In the genomic region with DNA sequence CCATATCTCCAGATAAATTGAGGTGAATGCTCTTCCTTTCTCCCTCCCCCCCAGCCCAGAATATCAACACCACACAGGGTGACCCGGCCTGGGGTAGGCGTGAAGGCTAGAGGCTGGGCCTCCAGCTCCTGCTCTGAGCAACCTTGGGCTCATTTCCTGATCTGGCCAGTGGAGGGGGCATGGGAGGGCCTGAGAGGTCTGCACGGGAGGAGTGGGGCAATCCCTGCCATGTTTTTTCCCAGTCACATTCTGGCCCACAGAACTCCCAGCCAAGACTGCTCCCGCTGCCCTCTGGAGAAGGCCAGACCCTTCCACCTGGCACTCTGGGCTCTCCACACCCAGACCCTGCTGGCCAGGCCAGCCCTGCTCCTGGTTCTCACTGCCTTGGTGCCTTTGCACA, we compare ENCODE assay signal across 9 cellular contexts. TPM values are rescaled to one million over a fixed set of nuclear protein-coding genes. Genes with fewer than 3 reads are reported as not detected.
DNase-seq lines count a peak whose midpoint lies in the region; ATAC-seq and TF ChIP-seq lines count a peak whose summit lies in the region.
"Had no signal": no experiment of that assay in that cellular context is flagged by ENCODE, and none has a peak within 500 bp of the region (broad histone marks: within the 10 kb centered on the region; RNA-seq: fewer than 3 reads in every experiment).

No MANE protein-coding gene starts in this region.

- H3K9me3 Mint-ChIP-seq in glutamatergic neuron (ENCODE audit: unreplicated experiment): peaks cover 4% of the 10 kb centered on the region

- H3K4me2 ChIP-seq in DND-41 (ENCODE audit: insufficient read depth, low read length): no peak overlapping the region

- H3K27ac ChIP-seq in DND-41 (ENCODE audit: low read length): no peak overlapping the region
- no peak overlapping the region for H3K27ac ChIP-seq in coronary artery

- 0 out of 3 replicates have a peak, but pooled peaks have one; percentile 39 for ATAC-seq in DND-41 (ENCODE audit: insufficient read depth, low read depth)

- H3K4me1 ChIP-seq in DND-41 (ENCODE audit: insufficient read depth, low read length): no peaks in the 10 kb centered on the region

- no peaks in the 10 kb centered on the region for H3K9me3 ChIP-seq in DND-41 (ENCODE audit: insufficient read depth, low read length, severe bottlenecking)

- no peak overlapping the region for H2AFZ ChIP-seq in DND-41 (ENCODE audit: low read depth, low read length)

- H3K4me3 ChIP-seq in DND-41 (ENCODE audit: low read depth in 1 of 2, low read length in 2 of 2): no peak overlapping the region
- no peak overlapping the region for H3K4me3 ChIP-seq in coronary artery

- H3K4me1 Mint-ChIP-seq in glutamatergic neuron (ENCODE audit: low read depth, unreplicated experiment): no peaks in the 10 kb centered on the region

- H3K27me3 ChIP-seq in DND-41 (ENCODE audit: insufficient read depth, low read length, poor library complexity): no peaks in the 10 kb centered on the region

- peaks cover 7% of the 10 kb centered on the region for H3K27me3 Mint-ChIP-seq in glutamatergic neuron (ENCODE audit: unreplicated experiment)

- H3K36me3 ChIP-seq in DND-41 (ENCODE audit: insufficient read depth, low read length): no peaks in the 10 kb centered on the region

- no peaks in the 10 kb centered on the region for H3K79me2 ChIP-seq in DND-41 (ENCODE audit: insufficient read depth, low read length)

- H3K27ac Mint-ChIP-seq in glutamatergic neuron (ENCODE audit: unreplicated experiment): no peak overlapping the region

- no peak overlapping the region for H3K9ac ChIP-seq in DND-41 (ENCODE audit: low read depth, low read length)

- H4K20me1 ChIP-seq in DND-41 (ENCODE audit: insufficient read depth, low read length): no peaks in the 10 kb centered on the region

- H3K4me3 Mint-ChIP-seq in glutamatergic neuron (ENCODE audit: unreplicated experiment): no peak overlapping the region

- DNase-seq in DND-41: no peak
- DNase-seq in MV-4-11 (lab: John Stamatoyannopoulos, UW): peak; percentile 25
- peak; percentile 63 for DNase-seq in glutamatergic neuron
- no peak for DNase-seq in stimulated activated CD4-positive, alpha-beta T cell treated with anti-CD3 and anti-CD28 coated beads, Interleukin-12 subunit alpha, Interleukin-12 subunit beta, amount 100 ng/mL, for 4 hours
- no peak for DNase-seq in hippocampal formation (lab: John Stamatoyannopoulos, UW)
- no peak for DNase-seq in coronary artery (ENCODE audit: low spot score)
- DNase-seq: GOT3 had no signal

- TF ChIP-seq CTCF in DND-41 (IDR thresholded peaks at IDR 0.05; ENCODE audit: borderline replicate concordance, extremely low read depth, low read length, poor library complexity, severe bottlenecking) (peak; percentile 24), glutamatergic neuron (IDR thresholded peaks at IDR 0.05; ENCODE audit: partially characterized antibody, unreplicated experiment) (no peak), coronary artery (IDR thresholded peaks at IDR 0.05) (no peak)

- no peaks in the 10 kb centered on the region for H3K36me3 Mint-ChIP-seq in glutamatergic neuron (ENCODE audit: unreplicated experiment)

RNA-seq across cellular contexts. Expression of a gene that starts 3.9 kb away (rescaled TPM):
- total RNA-seq in glutamatergic neuron (ENCODE audit: unreplicated experiment): not detected
- total RNA-seq: glomerular endothelial cell; T-helper 1 cell treated with Interleukin-12 subunit alpha and Interleukin-12 subunit beta and Interleukin-4 antibody, amounts not matched to agents 30 ng/mL and 1 ng/mL, for 36 hours had no signal

RNA-seq across cellular contexts. Expression of a gene that starts 30.7 kb away (rescaled TPM):
- 86.0 TPM for total RNA-seq in glutamatergic neuron (ENCODE audit: unreplicated experiment)

RNA-seq across cellular contexts. Expression of a gene that starts 30.9 kb away (rescaled TPM):
- total RNA-seq in glutamatergic neuron (ENCODE audit: unreplicated experiment): 21.6 TPM

RNA-seq across cellular contexts. Expression of a gene that starts 48.6 kb away (rescaled TPM):
- 0.32 TPM for total RNA-seq in glutamatergic neuron (ENCODE audit: unreplicated experiment)
- total RNA-seq: glomerular endothelial cell had no signal

RNA-seq across cellular contexts. Expression of a gene that starts 53.9 kb away (rescaled TPM):
- total RNA-seq in glutamatergic neuron (ENCODE audit: unreplicated experiment): 531 TPM

Comparison
In these comparisons a context has a peak if more than half of its experiments do, and no peak if none do; other contexts are left out.
1. DNase-seq: peak in MV-4-11 (single experiment) and glutamatergic neuron (single experiment); none in DND-41 (single experiment), stimulated activated CD4-positive, alpha-beta T cell treated with anti-CD3 and anti-CD28 coated beads, Interleukin-12 subunit alpha, Interleukin-12 subunit beta, amount 100 ng/mL, for 4 hours (single experiment), hippocampal formation (0 of 2) and coronary artery (single experiment).